Comparison of ENCODE assay signal across 1 cellular context in genomic region chr5:20098695-20099094, GRCh38.
TF ChIP-seq lines count a peak whose summit lies in the region.

No MANE protein-coding gene starts in this region.

TF ChIP-seq in K562, 482 proteins besides CTCF, POLR2A, EP300 and RAD21 (continued from another document):
- no peak for TF ChIP-seq ZNF318 (IDR thresholded peaks at IDR 0.05; ENCODE audit: borderline replicate concordance in 1 of 2, low read depth in 1 of 2)
